In the genomic region with DNA sequence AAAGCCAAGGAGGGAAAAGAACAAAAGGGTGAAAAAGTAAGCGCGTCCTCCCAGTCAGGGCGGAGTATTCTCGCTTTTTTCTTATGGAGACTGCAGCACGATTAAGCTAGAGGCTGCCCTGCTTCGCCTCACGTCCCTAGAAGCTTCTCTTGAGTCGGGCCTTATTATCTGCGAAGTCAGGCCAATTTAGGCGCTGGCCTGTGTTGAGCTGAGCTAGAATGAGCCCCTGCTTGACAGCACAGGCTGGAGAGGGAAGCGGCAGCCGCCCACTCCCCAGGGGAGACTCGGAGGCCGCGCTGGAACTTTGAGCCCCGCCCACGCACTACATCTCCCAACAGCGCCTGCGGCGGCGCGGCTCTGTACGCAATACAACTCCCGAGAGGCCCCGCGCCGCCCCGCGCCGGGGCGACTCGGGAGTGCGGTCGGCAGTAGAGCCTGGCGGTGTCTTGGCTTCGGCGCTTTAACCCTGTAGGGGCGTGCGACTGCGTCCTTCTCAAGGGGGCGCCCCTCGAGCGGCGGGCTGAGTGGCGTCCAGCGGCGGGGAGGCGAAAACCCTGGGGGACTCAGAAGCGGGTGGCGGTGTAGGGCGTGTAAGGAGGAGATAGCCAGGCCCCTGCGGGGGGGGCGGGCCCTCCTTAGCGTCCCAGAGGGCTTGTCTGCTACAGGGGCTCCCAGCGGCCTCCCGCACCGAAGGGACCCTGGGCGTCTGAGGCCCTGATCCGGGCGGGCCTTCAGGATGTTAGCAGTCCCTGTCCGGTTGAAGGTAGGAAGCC, we compare ENCODE assay signal across 8 cellular contexts. TPM values are rescaled to one million over a fixed set of nuclear protein-coding genes. Genes with fewer than 3 reads are reported as not detected.
A peak's percentile ranks its signal among the peaks of the same experiment; 100 is the strongest.
DNase-seq lines count a peak whose midpoint lies in the region; ATAC-seq, FAIRE-seq and TF ChIP-seq lines count a peak whose summit lies in the region.

No MANE protein-coding gene starts in this region.

- peak; percentile 22 for TF ChIP-seq CTCF in NB4 (IDR thresholded peaks at IDR 0.05; ENCODE audit: low read depth, low read length)
- no peak for TF ChIP-seq CTCF in pancreas (IDR thresholded peaks at IDR 0.05)
- TF ChIP-seq CTCF in thyroid gland (IDR thresholded peaks at IDR 0.05): peak in 1 of 6 experiments; percentile 11

- H3K9me3 Mint-ChIP-seq in activated naive CD8-positive, alpha-beta T cell (ENCODE audit: low read depth): no peaks in the 10 kb centered on the region

- intact Hi-C loops in head of caudate nucleus (cut with DNase I): loop anchor here (1.0 to 5.0 kb wide), 2 partner anchors 24 to 174 kb away; partner anchors contain the start of gene HNRNPR
- intact Hi-C loops in pancreas (cut with DNase I): no loop called here
- intact Hi-C loops in thyroid gland (cut with DNase I): no loop called here

- TF ChIP-seq POLR2A in GM10847 (IDR thresholded peaks at IDR 0.05; ENCODE audit: extremely low read depth, insufficient read length): peak; percentile 64
- TF ChIP-seq POLR2A in NB4 (IDR thresholded peaks at IDR 0.05; ENCODE audit: extremely low read depth, insufficient read length): peak; percentile 82
- TF ChIP-seq POLR2A in thyroid gland (IDR thresholded peaks at IDR 0.05): peak; percentile 95 to 98

- H3K27me3 Mint-ChIP-seq in activated naive CD8-positive, alpha-beta T cell: no peaks in the 10 kb centered on the region

- H3K27ac Mint-ChIP-seq in activated naive CD8-positive, alpha-beta T cell: peak overlapping the region; percentile 92

- peak overlapping the region; percentile 90 to 97 (median 96) for H3K27ac ChIP-seq in pancreas
- peak overlapping the region; percentile 98 to 100 (median 99) for H3K27ac ChIP-seq in thyroid gland

- H3K4me1 ChIP-seq in pancreas: peaks cover 4 to 28% (median 26%) of the 10 kb centered on the region in 3 donors
- H3K4me1 ChIP-seq in thyroid gland: peaks cover 59 to 66% of the 10 kb centered on the region in 2 donors

- H3K36me3 Mint-ChIP-seq in activated naive CD8-positive, alpha-beta T cell: peaks cover 13% of the 10 kb centered on the region

- H3K4me1 Mint-ChIP-seq in activated naive CD8-positive, alpha-beta T cell (ENCODE audit: low read depth): peaks cover 35% of the 10 kb centered on the region

- H3K4me3 ChIP-seq in NB4 (ENCODE audit: low read depth, low read length): peak overlapping the region; percentile 96
- H3K4me3 ChIP-seq in pancreas: peak overlapping the region; percentile 84 to 87 (median 85)
- H3K4me3 ChIP-seq in thyroid gland (replicated peaks in 1 of 3): peak overlapping the region; percentile 42 to 86 (median 53)

- H3K27me3 ChIP-seq in pancreas: no peaks in the 10 kb centered on the region
- no peaks in the 10 kb centered on the region for H3K27me3 ChIP-seq in thyroid gland

- no peak for FAIRE-seq in pancreas (lab: Jason Lieb, UNC)

- WGBS in pancreas, 2 donors: 0% methylated on average over 52 to 61 of the region's 61 CpGs
- 0 to 1% methylated on average over 15 to 41 of the region's 61 CpGs for WGBS in thyroid gland, 2 donors

- ATAC-seq in HG02571 (IDR thresholded peaks at IDR 0.05; ENCODE audit: unreplicated experiment): peak; percentile 68
- peak; percentile 91 for ATAC-seq in SK-N-SH treated with all-trans-retinoic acid at 6 μM for 48 hours
- peak; percentile 83 to 92 (median 85) for ATAC-seq in pancreas

- peaks cover 2 to 6% (median 4%) of the 10 kb centered on the region in 3 donors for H3K36me3 ChIP-seq in pancreas
- peaks cover 14 to 19% of the 10 kb centered on the region in 2 donors for H3K36me3 ChIP-seq in thyroid gland

- DNase-seq in NB4 (ENCODE audit: low read depth) (peak; percentile 95), head of caudate nucleus (peak; percentile 79 to 96 (median 91)), pancreas (peak; percentile 85 to 95 (median 89)), thyroid gland (peak; percentile 92 to 93)

- peak overlapping the region; percentile 90 for H3K4me3 Mint-ChIP-seq in activated naive CD8-positive, alpha-beta T cell

- peaks cover 0 to 2% (median 0%) of the 10 kb centered on the region in 4 donors for H3K9me3 ChIP-seq in pancreas
- H3K9me3 ChIP-seq in thyroid gland: no peaks in the 10 kb centered on the region

TF ChIP-seq in SK-N-SH treated with all-trans-retinoic acid at 6 μM for 48 hours, 23 proteins besides CTCF, POLR2A, EP300 and RAD21:
- TF ChIP-seq ARNTL (CRISPR knock-in tag; IDR thresholded peaks at IDR 0.05; ENCODE audit: borderline replicate concordance, low read depth) (no peak), ZFP3 (CRISPR knock-in tag; IDR thresholded peaks at IDR 0.05) (0 out of 2 replicates have a peak, but pooled peaks have one; percentile 24), GLIS3 (CRISPR knock-in tag; IDR thresholded peaks at IDR 0.05) (no peak)
- TF ChIP-seq, protein P1, sequence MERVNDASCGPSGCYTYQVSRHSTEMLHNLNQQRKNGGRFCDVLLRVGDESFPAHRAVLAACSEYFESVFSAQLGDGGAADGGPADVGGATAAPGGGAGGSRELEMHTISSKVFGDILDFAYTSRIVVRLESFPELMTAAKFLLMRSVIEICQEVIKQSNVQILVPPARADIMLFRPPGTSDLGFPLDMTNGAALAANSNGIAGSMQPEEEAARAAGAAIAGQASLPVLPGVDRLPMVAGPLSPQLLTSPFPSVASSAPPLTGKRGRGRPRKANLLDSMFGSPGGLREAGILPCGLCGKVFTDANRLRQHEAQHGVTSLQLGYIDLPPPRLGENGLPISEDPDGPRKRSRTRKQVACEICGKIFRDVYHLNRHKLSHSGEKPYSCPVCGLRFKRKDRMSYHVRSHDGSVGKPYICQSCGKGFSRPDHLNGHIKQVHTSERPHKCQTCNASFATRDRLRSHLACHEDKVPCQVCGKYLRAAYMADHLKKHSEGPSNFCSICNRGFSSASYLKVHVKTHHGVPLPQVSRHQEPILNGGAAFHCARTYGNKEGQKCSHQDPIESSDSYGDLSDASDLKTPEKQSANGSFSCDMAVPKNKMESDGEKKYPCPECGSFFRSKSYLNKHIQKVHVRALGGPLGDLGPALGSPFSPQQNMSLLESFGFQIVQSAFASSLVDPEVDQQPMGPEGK (CRISPR knock-in tag; IDR thresholded peaks at IDR 0.05; ENCODE audit: borderline replicate concordance): peak; percentile 19; the same call in 1 of the 2 replicates
- TF ChIP-seq, protein P2, sequence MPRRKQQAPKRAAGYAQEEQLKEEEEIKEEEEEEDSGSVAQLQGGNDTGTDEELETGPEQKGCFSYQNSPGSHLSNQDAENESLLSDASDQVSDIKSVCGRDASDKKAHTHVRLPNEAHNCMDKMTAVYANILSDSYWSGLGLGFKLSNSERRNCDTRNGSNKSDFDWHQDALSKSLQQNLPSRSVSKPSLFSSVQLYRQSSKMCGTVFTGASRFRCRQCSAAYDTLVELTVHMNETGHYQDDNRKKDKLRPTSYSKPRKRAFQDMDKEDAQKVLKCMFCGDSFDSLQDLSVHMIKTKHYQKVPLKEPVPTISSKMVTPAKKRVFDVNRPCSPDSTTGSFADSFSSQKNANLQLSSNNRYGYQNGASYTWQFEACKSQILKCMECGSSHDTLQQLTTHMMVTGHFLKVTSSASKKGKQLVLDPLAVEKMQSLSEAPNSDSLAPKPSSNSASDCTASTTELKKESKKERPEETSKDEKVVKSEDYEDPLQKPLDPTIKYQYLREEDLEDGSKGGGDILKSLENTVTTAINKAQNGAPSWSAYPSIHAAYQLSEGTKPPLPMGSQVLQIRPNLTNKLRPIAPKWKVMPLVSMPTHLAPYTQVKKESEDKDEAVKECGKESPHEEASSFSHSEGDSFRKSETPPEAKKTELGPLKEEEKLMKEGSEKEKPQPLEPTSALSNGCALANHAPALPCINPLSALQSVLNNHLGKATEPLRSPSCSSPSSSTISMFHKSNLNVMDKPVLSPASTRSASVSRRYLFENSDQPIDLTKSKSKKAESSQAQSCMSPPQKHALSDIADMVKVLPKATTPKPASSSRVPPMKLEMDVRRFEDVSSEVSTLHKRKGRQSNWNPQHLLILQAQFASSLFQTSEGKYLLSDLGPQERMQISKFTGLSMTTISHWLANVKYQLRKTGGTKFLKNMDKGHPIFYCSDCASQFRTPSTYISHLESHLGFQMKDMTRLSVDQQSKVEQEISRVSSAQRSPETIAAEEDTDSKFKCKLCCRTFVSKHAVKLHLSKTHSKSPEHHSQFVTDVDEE (CRISPR knock-in tag; IDR thresholded peaks at IDR 0.05): peak; percentile 20; the same call in 1 of the 2 replicates

RNA-seq across cellular contexts. Expression of gene ZNF436, which starts 0.9 kb away (rescaled TPM):
- 10 to 100 TPM in 1 of 6 donors, 1 to 10 TPM in 5; 3.7 to 11.8 (median 4.5) TPM for total RNA-seq in pancreas
- 1 to 10 TPM; 2.1 to 3.9 TPM for polyA plus RNA-seq in pancreas
- total RNA-seq in thyroid gland: 10 to 100 TPM; 22.0 to 44.0 (median 31.1) TPM

RNA-seq across cellular contexts. Expression of gene HNRNPR, which starts 24.7 kb away (rescaled TPM):
- total RNA-seq in pancreas (10 to 100 TPM; 27.6 to 57.8 (median 46.7) TPM), thyroid gland (100 to 1,000 TPM in 2 of 4 donors, 10 to 100 TPM in 2; 82.8 to 107 (median 99.4) TPM)
- polyA plus RNA-seq in pancreas: 10 to 100 TPM; 30.8 to 46.7 TPM

RNA-seq across cellular contexts. Expression of gene TCEA3, which starts 55.8 kb away (rescaled TPM):
- total RNA-seq in pancreas (100 to 1,000 TPM in 4 of 6 donors, 10 to 100 TPM in 2; 70.8 to 129 (median 116) TPM), thyroid gland (10 to 100 TPM; 26.8 to 50.4 (median 48.0) TPM)
- polyA plus RNA-seq in pancreas: 100 to 1,000 TPM in 1 of 2 donors, 10 to 100 TPM in 1; 74.2 to 143 TPM

Comparison
In these comparisons a context has a peak if more than half of its experiments do, and no peak if none do; other contexts are left out.
1. Peak in every context shown above with its lines: DNase-seq, ATAC-seq, H3K4me3 ChIP-seq and H3K27ac ChIP-seq.